ENCODE assay signal across 9 cellular contexts in genomic region chr1:25569599-25570458, GRCh38. TPM values are rescaled to one million over a fixed set of nuclear protein-coding genes. Genes with fewer than 3 reads are reported as not detected.
A peak's percentile ranks its signal among the peaks of the same experiment; 100 is the strongest.
DNase-seq lines count a peak whose midpoint lies in the region; ATAC-seq and TF ChIP-seq lines count a peak whose summit lies in the region.
"Had no signal": no experiment of that assay in that cellular context is flagged by ENCODE, and none has a peak within 500 bp of the region (broad histone marks: within the 10 kb centered on the region; RNA-seq: fewer than 3 reads in every experiment).

No MANE protein-coding gene starts in this region.

- BruUV-seq in PC-3 (replicated peaks; lab: Mats Ljungman, UMichigan), result no TSS peak

- peak overlapping the region; percentile 86 for H3K4me2 ChIP-seq in PC-3 (ENCODE audit: low read length)

- no peaks in the 10 kb centered on the region for H4K20me1 ChIP-seq in PC-3 (ENCODE audit: low read length)

- in situ Hi-C loops in G401 (cut with HindIII; ENCODE audit: low sequenced_read_pairs), result no loop called here

- TF ChIP-seq EP300 in esophagus muscularis mucosa (IDR thresholded peaks at IDR 0.05), result no peak
- no peak for TF ChIP-seq EP300 in sigmoid colon (IDR thresholded peaks at IDR 0.05)

- 92% methylated on average over 16 of the region's 18 CpGs for WGBS in esophagus muscularis mucosa
- WGBS in sigmoid colon, 2 donors, result 71 to 81% methylated on average over 18 of the region's 18 CpGs

- no peaks in the 10 kb centered on the region for H3K9me3 ChIP-seq in PC-3 (ENCODE audit: low read length)
- no peaks in the 10 kb centered on the region for H3K9me3 ChIP-seq in esophagus muscularis mucosa
- H3K9me3 ChIP-seq in sigmoid colon, result no peaks in the 10 kb centered on the region

- CTCF ChIA-PET in PC-3 (lab: Charles Lee), result no interaction called here

- intact Hi-C loops in PC-3 (cut with micrococcal nuclease) (no loop called here), esophagus muscularis mucosa (cut with DNase I) (no loop called here), sigmoid colon (cut with DNase I) (no loop called here)

- H3F3A ChIP-seq in PC-3 (ENCODE audit: low read length, unreplicated experiment), result no peaks in the 10 kb centered on the region

- TF ChIP-seq POLR2A in esophagus muscularis mucosa (IDR thresholded peaks at IDR 0.05; ENCODE audit: low read depth), result no peak
- no peak for TF ChIP-seq POLR2A in sigmoid colon (IDR thresholded peaks at IDR 0.05)

- no peaks in the 10 kb centered on the region for H3K27me3 ChIP-seq in PC-3 (ENCODE audit: low read length)
- H3K27me3 ChIP-seq in esophagus muscularis mucosa, result no peaks in the 10 kb centered on the region
- H3K27me3 ChIP-seq in sigmoid colon, result no peaks in the 10 kb centered on the region

- no peaks in the 10 kb centered on the region for H3K79me2 ChIP-seq in PC-3 (ENCODE audit: low read length)

- H3K4me3 ChIP-seq in PC-3 (ENCODE audit: low read length) (no peak overlapping the region), esophagus muscularis mucosa (no peak overlapping the region), sigmoid colon (no peak overlapping the region)

- DNase-seq in G401 (ENCODE audit: low spot score) (peak; percentile 56), PC-3 (peak; percentile 17), esophagus muscularis mucosa (ENCODE audit: extremely low spot score) (no peak), sigmoid colon (no peak), NCI-H1105 (lab: John Stamatoyannopoulos, UW) (no peak), glomerular visceral epithelial cell (ENCODE audit: extremely low spot score) (no peak)
- no peak for DNase-seq in effector CD8-positive, alpha-beta T cell (lab: John Stamatoyannopoulos, UW)
- DNase-seq: activated T-cell treated with anti-CD3 and anti-CD28 coated beads, Interleukin-2, amount 50 U/mL, for 1 hour had no signal

- no peaks in the 10 kb centered on the region for H3K9me2 ChIP-seq in PC-3 (replicated peaks; ENCODE audit: low read length)

- peak overlapping the region; percentile 99 for H3K27ac ChIP-seq in PC-3 (ENCODE audit: low read length)
- H3K27ac ChIP-seq in esophagus muscularis mucosa (replicated peaks in 1 of 4), result peak overlapping the region in 3 of 4 donors; percentile 3 to 93 (median 6)
- H3K27ac ChIP-seq in sigmoid colon, result peak overlapping the region in 3 of 4 donors; percentile 19 to 86 (median 86)

- peak overlapping the region; percentile 86 for H3K9ac ChIP-seq in PC-3 (ENCODE audit: low read length)

- POLR2A ChIA-PET in PC-3 (lab: Charles Lee; ENCODE audit: unreplicated experiment), result no interaction called here

- H3K36me3 ChIP-seq in PC-3 (ENCODE audit: low read depth, low read length), result no peaks in the 10 kb centered on the region
- H3K36me3 ChIP-seq in esophagus muscularis mucosa, result peaks cover 0 to 11% (median 3%) of the 10 kb centered on the region in 4 donors
- no peaks in the 10 kb centered on the region for H3K36me3 ChIP-seq in sigmoid colon

- TF ChIP-seq CTCF in PC-3 (conservative IDR thresholded peaks at IDR 0.05; ENCODE audit: low read depth, low read length) (no peak), esophagus muscularis mucosa (IDR thresholded peaks at IDR 0.05) (no peak), sigmoid colon (IDR thresholded peaks at IDR 0.05) (no peak)

- H3K4me1 ChIP-seq in PC-3 (ENCODE audit: insufficient read depth, low read length) (peaks cover 42% of the 10 kb centered on the region), esophagus muscularis mucosa (peaks cover 39 to 59% (median 55%) of the 10 kb centered on the region in 4 donors), sigmoid colon (peaks cover 0 to 50% (median 45%) of the 10 kb centered on the region in 4 donors)

- ATAC-seq in PC-3 (no peak), HG02938 (IDR thresholded peaks at IDR 0.05; ENCODE audit: unreplicated experiment) (no peak)

- no peak overlapping the region for H2AFZ ChIP-seq in PC-3 (ENCODE audit: low read length)

RNA-seq across cellular contexts. Expression of gene LDLRAP1, which starts 26.4 kb away (rescaled TPM):
- total RNA-seq in G401 (2014; rRNA removed; shearing (Covaris generic)), result 10.8 and 30.6 TPM in 2 replicates
- total RNA-seq in PC-3 (2014; rRNA removed) (26.5 and 31.6 TPM in 2 replicates), esophagus muscularis mucosa (10 to 100 TPM; 12.6 to 21.2 (median 16.3) TPM), sigmoid colon (10 to 100 TPM in 2 of 4 donors, 1 to 10 TPM in 2; 9.1 to 17.4 (median 10.3) TPM)
- 10 to 100 TPM; 25.9 to 35.8 (median 30.0) TPM for polyA plus RNA-seq in sigmoid colon

RNA-seq across cellular contexts. Expression of gene MAN1C1, which starts 46.8 kb away (rescaled TPM):
- total RNA-seq in G401 (2014; rRNA removed; shearing (Covaris generic)), result 5.3 and 5.5 TPM in 2 replicates
- total RNA-seq in PC-3 (2014; rRNA removed) (0.11 and 0.75 TPM in 2 replicates), esophagus muscularis mucosa (10 to 100 TPM; 20.2 to 22.8 (median 20.7) TPM), sigmoid colon (10 to 100 TPM; 12.8 to 32.1 (median 22.9) TPM)
- 1 to 10 TPM in 2 of 3 donors, under 1 TPM in 1; 0.69 to 7.4 (median 3.6) TPM for polyA plus RNA-seq in sigmoid colon

Comparison
In these comparisons a context has a peak if more than half of its experiments do, and no peak if none do; other contexts are left out.
1. DNase-seq: peak in G401 (single experiment) and PC-3 (single experiment); none in esophagus muscularis mucosa (single experiment), sigmoid colon (single experiment), NCI-H1105 (single experiment), glomerular visceral epithelial cell (single experiment) and effector CD8-positive, alpha-beta T cell (single experiment).
2. H3K27ac ChIP-seq: peak in every context shown above with its lines; median percentile 99 in PC-3; 86 in sigmoid colon; 6 in esophagus muscularis mucosa.